Comparison of ENCODE assay signal across 29 cellular contexts in genomic region chr17:68108313-68109000, GRCh38.
"Had no signal": no experiment of that assay in that cellular context is flagged by ENCODE, and none has a peak within 500 bp of the region (broad histone marks: within the 10 kb centered on the region; RNA-seq: fewer than 3 reads in every experiment).

No MANE protein-coding gene starts in this region.

- H3K27ac Mint-ChIP-seq: endodermal cell; mesothelial cell of epicardium; naive B cell; naive thymus-derived CD8-positive, alpha-beta T cell had no signal

- H3K27me3 ChIP-seq: dorsolateral prefrontal cortex, esophagus squamous epithelium, gastrocnemius medialis, heart right ventricle, left lung had no signal

- DNase-seq: dermis blood vessel endothelial cell; dorsolateral prefrontal cortex; effector CD4-positive, alpha-beta T cell; effector memory CD4-positive, alpha-beta T cell; endodermal cell; erythroblast; esophagus squamous epithelium; foreskin fibroblast; foreskin melanocyte; gastrocnemius medialis; glutamatergic neuron; head of caudate nucleus; heart right ventricle; hippocampal formation; left cardiac atrium; left lung; left ventricle myocardium superior; lower lobe of right lung; mesenchymal stem cell; mucosa of descending colon; naive B cell; naive thymus-derived CD8-positive, alpha-beta T cell had no signal

- H3K4me3 ChIP-seq: coronary artery, dorsolateral prefrontal cortex, esophagus squamous epithelium, gastrocnemius medialis, heart right ventricle, left lung, lower lobe of right lung, mucosa of descending colon had no signal

- H3K9me3 ChIP-seq: esophagus squamous epithelium, gastrocnemius medialis had no signal

- FAIRE-seq: endometrium, islet of Langerhans, keratinocyte had no signal

- H3K36me3 ChIP-seq: esophagus squamous epithelium, gastrocnemius medialis had no signal

- ATAC-seq: esophagus mucosa; gastrocnemius medialis; left cardiac atrium; left lung; left ventricle myocardium superior; lower lobe of right lung; mucosa of descending colon; naive thymus-derived CD8-positive, alpha-beta T cell had no signal

- H3K27me3 Mint-ChIP-seq: naive B cell; naive thymus-derived CD8-positive, alpha-beta T cell had no signal

- H3K27ac ChIP-seq: coronary artery, dorsolateral prefrontal cortex, epithelial cell of prostate, esophagus squamous epithelium, gastrocnemius medialis, heart right ventricle, left lung, lower lobe of right lung had no signal

- H3K4me3 Mint-ChIP-seq: endodermal cell; mesothelial cell of epicardium; naive B cell; naive thymus-derived CD8-positive, alpha-beta T cell had no signal
